In genomic region chr6:4564746-4565145, GRCh38 we compare ENCODE assay signal across 1 cellular context.
TF ChIP-seq lines count a peak whose summit lies in the region.

No MANE protein-coding gene starts in this region.

TF ChIP-seq in HepG2, 621 proteins besides CTCF, POLR2A, EP300 and RAD21:
- TF ChIP-seq ZNF609 (CRISPR knock-in tag; IDR thresholded peaks at IDR 0.05; ENCODE audit: borderline replicate concordance), result no peak
- TF ChIP-seq ZFP1 (CRISPR knock-in tag; IDR thresholded peaks at IDR 0.05), result no peak
- no peak for TF ChIP-seq PPARG (CRISPR knock-in tag; conservative IDR thresholded peaks at IDR 0.05)
- TF ChIP-seq ZNF354B (CRISPR knock-in tag; IDR thresholded peaks at IDR 0.05), result no peak
- no peak for TF ChIP-seq ZBTB38 (CRISPR knock-in tag; IDR thresholded peaks at IDR 0.05)
- no peak for TF ChIP-seq BRCA1 (CRISPR knock-in tag; IDR thresholded peaks at IDR 0.05)
- no peak for TF ChIP-seq SOX13 (IDR thresholded peaks at IDR 0.05)
- TF ChIP-seq SOX13 (CRISPR knock-in tag; conservative IDR thresholded peaks at IDR 0.05 in 1 of 2, IDR thresholded peaks at IDR 0.05 in 1 of 2), result no peak
- no peak for TF ChIP-seq ARHGAP35 (CRISPR knock-in tag; IDR thresholded peaks at IDR 0.05; ENCODE audit: borderline replicate concordance)
- no peak for TF ChIP-seq CENPX (CRISPR knock-in tag; IDR thresholded peaks at IDR 0.05)
- no peak for TF ChIP-seq DPF2 (CRISPR knock-in tag; IDR thresholded peaks at IDR 0.05; ENCODE audit: borderline replicate concordance, low read depth)
- no peak for TF ChIP-seq ZNF549 (CRISPR knock-in tag; IDR thresholded peaks at IDR 0.05)
- no peak for TF ChIP-seq FUBP1 (CRISPR knock-in tag; IDR thresholded peaks at IDR 0.05; ENCODE audit: borderline replicate concordance)
